Comparison of ENCODE assay signal across 8 cellular contexts in genomic region chr15:100602822-100603393, GRCh38. TPM values are rescaled to one million over a fixed set of nuclear protein-coding genes. Genes with fewer than 3 reads are reported as not detected.
DNase-seq lines count a peak whose midpoint lies in the region; ATAC-seq, FAIRE-seq and TF ChIP-seq lines count a peak whose summit lies in the region.

No MANE protein-coding gene starts in this region.

- TF ChIP-seq POLR2A in H54 (IDR thresholded peaks at IDR 0.05; ENCODE audit: low read depth, low read length): peak; percentile 5; the same call in 1 of the 2 replicates

- no peak for TF ChIP-seq CTCF in activated CD8-positive, alpha-beta T cell treated with anti-CD3 and anti-CD28 coated beads for 36 hours (IDR thresholded peaks at IDR 0.05)
- no peak for TF ChIP-seq CTCF in foreskin fibroblast (IDR thresholded peaks at IDR 0.05; ENCODE audit: low read depth, low read length)

- H3K27me3 Mint-ChIP-seq in activated CD8-positive, alpha-beta T cell treated with anti-CD3 and anti-CD28 coated beads for 36 hours: no peaks in the 10 kb centered on the region

- H3K36me3 Mint-ChIP-seq in activated CD8-positive, alpha-beta T cell treated with anti-CD3 and anti-CD28 coated beads for 36 hours (ENCODE audit: low read depth): peaks cover 34% of the 10 kb centered on the region

- POLR2A ChIA-PET in activated CD8-positive, alpha-beta T cell treated with anti-CD3 and anti-CD28 coated beads for 36 hours (lab: Charles Lee): interaction anchor here (1.0 to 2.8 kb wide), 4 partner anchors 9 to 272 kb away, joined by 3 to 13 read pairs (median 4); no protein-coding TSS in a partner anchor

- no peak overlapping the region for H3K4me3 Mint-ChIP-seq in activated CD8-positive, alpha-beta T cell treated with anti-CD3 and anti-CD28 coated beads for 36 hours

- H3K4me3 ChIP-seq in foreskin fibroblast (ENCODE audit: low read depth in 1 of 2, low read length in 2 of 2): peak overlapping the region; percentile 73 to 92

- DNase-seq in NCI-H510A (lab: John Stamatoyannopoulos, UW): peak; percentile 1
- no peak for DNase-seq in NCI-H510A treated with DMSO at 0.1 percent for 48 hours (lab: John Stamatoyannopoulos, UW)
- DNase-seq in H54 (ENCODE audit: insufficient read length, low spot score): peak; percentile 13
- DNase-seq in LoVo (ENCODE audit: low spot score): peak; percentile 41
- peak; percentile 74 for DNase-seq in activated CD8-positive, alpha-beta T cell treated with anti-CD3 and anti-CD28 coated beads for 36 hours
- DNase-seq in foreskin fibroblast: peak in 1 of 2 donors; percentile 30
- DNase-seq in pulmonary artery endothelial cell (ENCODE audit: low read depth, low spot score): peak; percentile 1
- no peak for DNase-seq in UCSD-AML1 (lab: John Stamatoyannopoulos, UW; ENCODE audit: unreplicated experiment)

- peak; percentile 50 for ATAC-seq in activated CD8-positive, alpha-beta T cell treated with anti-CD3 and anti-CD28 coated beads for 36 hours

- CTCF ChIA-PET in activated CD8-positive, alpha-beta T cell treated with anti-CD3 and anti-CD28 coated beads for 36 hours (lab: Charles Lee): interaction anchor here (0.9 to 4.6 kb wide), 4 partner anchors 61 to 315 kb away, joined by 3 to 43 read pairs (median 3); no protein-coding TSS in a partner anchor

- H3K27ac Mint-ChIP-seq in activated CD8-positive, alpha-beta T cell treated with anti-CD3 and anti-CD28 coated beads for 36 hours: no peak overlapping the region

- H3K4me1 Mint-ChIP-seq in activated CD8-positive, alpha-beta T cell treated with anti-CD3 and anti-CD28 coated beads for 36 hours (ENCODE audit: low read depth): peaks cover 54% of the 10 kb centered on the region

- intact Hi-C loops in activated CD8-positive, alpha-beta T cell treated with anti-CD3 and anti-CD28 coated beads for 36 hours (cut with micrococcal nuclease): no loop called here

- H3K9me3 Mint-ChIP-seq in activated CD8-positive, alpha-beta T cell treated with anti-CD3 and anti-CD28 coated beads for 36 hours: no peaks in the 10 kb centered on the region

- FAIRE-seq in H54 (lab: Jason Lieb, UNC): no peak

RNA-seq across cellular contexts. Expression of gene ASB7, which starts 0.5 kb away (rescaled TPM):
- 10 to 100 TPM; 15.7 to 18.4 TPM for total RNA-seq in activated CD8-positive, alpha-beta T cell treated with anti-CD3 and anti-CD28 coated beads for 36 hours
- total RNA-seq in pulmonary artery endothelial cell: 15.1 and 20.7 TPM in 2 replicates

RNA-seq across cellular contexts. Expression of gene LINS1, which starts 0.9 kb away (rescaled TPM):
- 10 to 100 TPM; 28.7 to 29.4 TPM for total RNA-seq in activated CD8-positive, alpha-beta T cell treated with anti-CD3 and anti-CD28 coated beads for 36 hours
- total RNA-seq in pulmonary artery endothelial cell: 6.7 and 15.2 TPM in 2 replicates

Comparison
In these comparisons a context has a peak if more than half of its experiments do, and no peak if none do; other contexts are left out.
1. DNase-seq: peak in NCI-H510A (single experiment), H54 (single experiment), LoVo (single experiment), activated CD8-positive, alpha-beta T cell treated with anti-CD3 and anti-CD28 coated beads for 36 hours (single experiment) and pulmonary artery endothelial cell (single experiment); none in NCI-H510A treated with DMSO at 0.1 percent for 48 hours (single experiment) and UCSD-AML1 (single experiment).